In genomic region chr3:46561951-46562350, GRCh38 we compare ENCODE assay signal across 36 cellular contexts. TPM values are rescaled to one million over a fixed set of nuclear protein-coding genes. Genes with fewer than 3 reads are reported as not detected.
DNase-seq lines count a peak whose midpoint lies in the region; ATAC-seq, FAIRE-seq and TF ChIP-seq lines count a peak whose summit lies in the region.
"Had no signal": no experiment of that assay in that cellular context is flagged by ENCODE, and none has a peak within 500 bp of the region (broad histone marks: within the 10 kb centered on the region; RNA-seq: fewer than 3 reads in every experiment).

No MANE protein-coding gene starts in this region.

- intact Hi-C loops in activated CD8-positive, alpha-beta T cell treated with anti-CD3 and anti-CD28 coated beads for 36 hours (cut with micrococcal nuclease): no loop called here
- intact Hi-C loops in right cardiac atrium (cut with DNase I) (no loop called here), left ventricle myocardium superior (cut with micrococcal nuclease) (no loop called here), thyroid gland (cut with DNase I) (no loop called here), lower lobe of right lung (cut with DNase I) (no loop called here)

- H4K91ac ChIP-seq in H1 (replicated peaks; ENCODE audit: insufficient read length, low read length): no peak overlapping the region

- no peak for TF ChIP-seq CTCF in activated CD8-positive, alpha-beta T cell treated with anti-CD3 and anti-CD28 coated beads for 36 hours (IDR thresholded peaks at IDR 0.05)
- TF ChIP-seq CTCF in H1 (IDR thresholded peaks at IDR 0.05; ENCODE audit: control extremely low read depth in 1 of 3, insufficient read depth in 1 of 3, low read depth in 1 of 3, low read length in 3 of 3): no peak
- TF ChIP-seq CTCF in thyroid gland (IDR thresholded peaks at IDR 0.05): no peak
- TF ChIP-seq CTCF in lower lobe of right lung (IDR thresholded peaks at IDR 0.05): no peak

- FAIRE-seq in H1 (lab: Jason Lieb, UNC): no peak
- FAIRE-seq: keratinocyte had no signal

- TF ChIP-seq POLR2A in H1 (IDR thresholded peaks at IDR 0.05; ENCODE audit: control extremely low read depth in 1 of 2, low read depth in 2 of 2, low read length in 2 of 2): no peak
- no peak for TF ChIP-seq POLR2A in thyroid gland (IDR thresholded peaks at IDR 0.05)

- H3K27ac ChIP-seq in right cardiac atrium (ENCODE audit: low read length) (peak overlapping the region; percentile 69), H1 (ENCODE audit: low read depth, low read length) (no peak overlapping the region), thyroid gland (peak overlapping the region; percentile 21 to 92 (median 87)), lower lobe of right lung (no peak overlapping the region)
- H3K27ac ChIP-seq: body of pancreas, C4-2B, esophagus muscularis mucosa, RWPE1, tibial artery, vagina had no signal

- peak; percentile 59 for ATAC-seq in activated CD8-positive, alpha-beta T cell treated with anti-CD3 and anti-CD28 coated beads for 36 hours
- no peak for ATAC-seq in activated CD8-positive, alpha-beta T cell treated with anti-CD3 and anti-CD28 coated beads, Interleukin-2, amount 10 ng/mL, durations not matched to agents 7 days and 5 days
- ATAC-seq in right cardiac atrium (no peak), left ventricle myocardium superior (no peak), lower lobe of right lung (no peak)
- ATAC-seq: body of pancreas, HCT116, mucosa of descending colon, natural killer cell had no signal

- peaks cover 16% of the 10 kb centered on the region for H3K27me3 Mint-ChIP-seq in activated CD8-positive, alpha-beta T cell treated with anti-CD3 and anti-CD28 coated beads for 36 hours
- peaks cover 47% of the 10 kb centered on the region for H3K27me3 Mint-ChIP-seq in activated CD8-positive, alpha-beta T cell treated with anti-CD3 and anti-CD28 coated beads, Interleukin-2, amount 10 ng/mL, durations not matched to agents 7 days and 5 days (ENCODE audit: low read depth)

- no peak overlapping the region for H4K5ac ChIP-seq in H1 (ENCODE audit: insufficient read length, low read depth, low read length)

- H3K4me3 ChIP-seq in right cardiac atrium (ENCODE audit: low read length) (no peak overlapping the region), H1 (ENCODE audit: extremely low read depth in 1 of 4, insufficient read depth in 2 of 4, low read depth in 3 of 4, low read length in 4 of 4) (no peak overlapping the region), thyroid gland (replicated peaks in 1 of 3) (no peak overlapping the region), lower lobe of right lung (no peak overlapping the region)
- H3K4me3 ChIP-seq: body of pancreas, esophagus muscularis mucosa, mucosa of descending colon, smooth muscle cell, tibial artery, vagina had no signal

- no peak overlapping the region for H2BK20ac ChIP-seq in H1 (ENCODE audit: low read length)

- no peak overlapping the region for H3K4me3 Mint-ChIP-seq in activated CD8-positive, alpha-beta T cell treated with anti-CD3 and anti-CD28 coated beads for 36 hours
- no peak overlapping the region for H3K4me3 Mint-ChIP-seq in activated CD8-positive, alpha-beta T cell treated with anti-CD3 and anti-CD28 coated beads, Interleukin-2, amount 10 ng/mL, durations not matched to agents 7 days and 5 days
- H3K4me3 Mint-ChIP-seq: activated CD4-positive, alpha-beta memory T cell treated with anti-CD3 and anti-CD28 coated beads, Interleukin-2, amount 10 ng/mL, durations not matched to agents 7 days and 5 days; endodermal cell; natural killer cell had no signal

- no peak for DNase-seq in activated CD8-positive, alpha-beta T cell treated with anti-CD3 and anti-CD28 coated beads for 36 hours
- DNase-seq in activated CD8-positive, alpha-beta T cell treated with anti-CD3 and anti-CD28 coated beads, Interleukin-2, amount 10 ng/mL, durations not matched to agents 7 days and 5 days: no peak
- no peak for DNase-seq in right cardiac atrium
- no peak for DNase-seq in left ventricle myocardium superior
- DNase-seq in H1 (ENCODE audit: low read depth in 1 of 2, low spot score in 2 of 2): no peak
- no peak for DNase-seq in thyroid gland
- DNase-seq in lower lobe of right lung: no peak
- DNase-seq in NCI-H187 treated with DMSO at 0.1 percent for 48 hours (lab: John Stamatoyannopoulos, UW): no peak
- DNase-seq: activated CD4-positive, alpha-beta memory T cell treated with anti-CD3 and anti-CD28 coated beads, Interleukin-2, amount 10 ng/mL, durations not matched to agents 7 days and 5 days; activated CD4-positive, CD25-positive, alpha-beta regulatory T cell treated with anti-CD3 and anti-CD28 coated beads, Interleukin-2, amount 50 U/mL, for 72 hours; activated naive CD4-positive, alpha-beta T cell treated with Interleukin-2 at 50 U/mL for 16 hours; body of pancreas; cerebellar nuclear complex; COR-L47; dermis blood vessel endothelial cell; endodermal cell; foreskin fibroblast; head of caudate nucleus; mucosa of descending colon; natural killer cell; NCI-H1092; NCI-H1694; NCI-H446 treated with DMSO at 0.1 percent for 48 hours; tibial artery had no signal

- H2BK15ac ChIP-seq in H1 (ENCODE audit: low read length): 0 out of 2 replicates have a peak overlapping the region, but pooled peaks have one; percentile 48

- no peak for TF ChIP-seq EP300 in H1 (IDR thresholded peaks at IDR 0.05; ENCODE audit: borderline replicate concordance in 1 of 2, low read depth in 2 of 2, low read length in 2 of 2)

- H3K27me3 ChIP-seq in right cardiac atrium (ENCODE audit: control insufficient read depth, insufficient read depth) (no peaks in the 10 kb centered on the region), H1 (replicated peaks in 1 of 4; ENCODE audit: control insufficient read depth in 3 of 4, extremely low read depth in 1 of 4, insufficient read depth in 3 of 4, low read length in 3 of 4) (no peaks in the 10 kb centered on the region; a peak in 2 of 7 replicates), thyroid gland (no peaks in the 10 kb centered on the region), lower lobe of right lung (ENCODE audit: low read depth) (peaks cover 19% of the 10 kb centered on the region)
- H3K27me3 ChIP-seq: body of pancreas, vagina had no signal

- no peak overlapping the region for H2BK120ac ChIP-seq in H1 (replicated peaks; ENCODE audit: low read depth, low read length)

- no peaks in the 10 kb centered on the region for H3K4me1 ChIP-seq in right cardiac atrium (ENCODE audit: control insufficient read depth, insufficient read depth, low read length)
- H3K4me1 ChIP-seq in H1 (replicated peaks in 1 of 4; ENCODE audit: control insufficient read depth in 3 of 4, insufficient read depth in 4 of 4, low read length in 3 of 4): peaks cover 12 to 36% (median 19%) of the 10 kb centered on the region in 4 experiments
- H3K4me1 ChIP-seq in thyroid gland: peaks cover 56 to 61% of the 10 kb centered on the region in 2 donors
- H3K4me1 ChIP-seq in lower lobe of right lung: peaks cover 23% of the 10 kb centered on the region

- H3K4ac ChIP-seq in H1 (replicated peaks; ENCODE audit: insufficient read length, low read depth, low read length): no peak overlapping the region

- no peak overlapping the region for H4K8ac ChIP-seq in H1 (ENCODE audit: extremely low read depth, insufficient read depth, low read length)

- H3K79me2 ChIP-seq in H1 (ENCODE audit: control insufficient read depth in 1 of 2, insufficient read depth in 2 of 2, low read length in 2 of 2): peaks cover 0 to 3% of the 10 kb centered on the region in 2 experiments; a peak in 2 of 4 replicates

- H2BK12ac ChIP-seq in H1 (ENCODE audit: low read depth, low read length): peak overlapping the region; percentile 75; the same call in 1 of the 2 replicates

- H3K36me3 Mint-ChIP-seq in activated CD8-positive, alpha-beta T cell treated with anti-CD3 and anti-CD28 coated beads for 36 hours (ENCODE audit: low read depth): no peaks in the 10 kb centered on the region
- no peaks in the 10 kb centered on the region for H3K36me3 Mint-ChIP-seq in activated CD8-positive, alpha-beta T cell treated with anti-CD3 and anti-CD28 coated beads, Interleukin-2, amount 10 ng/mL, durations not matched to agents 7 days and 5 days (ENCODE audit: low read depth)
- H3K36me3 Mint-ChIP-seq: natural killer cell had no signal

- H3K9me3 ChIP-seq in right cardiac atrium (ENCODE audit: control insufficient read depth, low read length) (no peaks in the 10 kb centered on the region), H1 (ENCODE audit: insufficient read depth in 2 of 2, low read depth in 1 of 2, low read length in 1 of 2) (peaks cover 3 to 6% of the 10 kb centered on the region in 2 experiments; a peak in 1 of 4 replicates), thyroid gland (no peaks in the 10 kb centered on the region), lower lobe of right lung (no peaks in the 10 kb centered on the region)
- H3K9me3 ChIP-seq: body of pancreas, mucosa of descending colon, tibial artery, vagina had no signal

- H3K27ac Mint-ChIP-seq in activated CD8-positive, alpha-beta T cell treated with anti-CD3 and anti-CD28 coated beads for 36 hours: no peak overlapping the region
- H3K27ac Mint-ChIP-seq in activated CD8-positive, alpha-beta T cell treated with anti-CD3 and anti-CD28 coated beads, Interleukin-2, amount 10 ng/mL, durations not matched to agents 7 days and 5 days: no peak overlapping the region
- H3K27ac Mint-ChIP-seq: activated CD4-positive, alpha-beta memory T cell treated with anti-CD3 and anti-CD28 coated beads, Interleukin-2, amount 10 ng/mL, durations not matched to agents 7 days and 5 days; endodermal cell; natural killer cell had no signal

- no peak overlapping the region for H3K9ac ChIP-seq in H1 (replicated peaks in 1 of 4; ENCODE audit: extremely low read depth in 1 of 4, low read depth in 3 of 4, low read length in 3 of 4)

- H3K23me2 ChIP-seq in H1 (ENCODE audit: low read depth, low read length): peaks cover 3% of the 10 kb centered on the region; the same call in 1 of the 2 replicates

- CTCF ChIA-PET in activated CD8-positive, alpha-beta T cell treated with anti-CD3 and anti-CD28 coated beads for 36 hours (lab: Charles Lee): interaction anchor here (1.3 to 7.6 kb wide), 4 partner anchors 23 to 73 kb away, joined by 4 to 150 read pairs (median 32); partner anchors contain the start of gene RTP3
- CTCF ChIA-PET in activated CD8-positive, alpha-beta T cell treated with anti-CD3 and anti-CD28 coated beads, Interleukin-2, amount 10 ng/mL, durations not matched to agents 7 days and 5 days (lab: Charles Lee): interaction anchor here (1.2 to 6.4 kb wide), 4 partner anchors 23 to 72 kb away, joined by 3 to 223 read pairs (median 8); no protein-coding TSS in a partner anchor
- CTCF ChIA-PET in H1 (lab: Charles Lee; ENCODE audit: partially characterized antibody): interaction anchor here (0.7 to 6.3 kb wide), 5 partner anchors 15 to 73 kb away, joined by 3 to 45 read pairs (median 5); a partner anchor contains a TSS

- H3K4me1 Mint-ChIP-seq in activated CD8-positive, alpha-beta T cell treated with anti-CD3 and anti-CD28 coated beads for 36 hours (ENCODE audit: low read depth): peaks cover 19% of the 10 kb centered on the region
- peaks cover 38% of the 10 kb centered on the region for H3K4me1 Mint-ChIP-seq in activated CD8-positive, alpha-beta T cell treated with anti-CD3 and anti-CD28 coated beads, Interleukin-2, amount 10 ng/mL, durations not matched to agents 7 days and 5 days (ENCODE audit: low read depth)

- no peak for TF ChIP-seq RAD21 in H1 (IDR thresholded peaks at IDR 0.05 in 1 of 2, conservative IDR thresholded peaks at IDR 0.05 in 1 of 2; ENCODE audit: low read depth in 2 of 2, low read length in 2 of 2)

- H3K56ac ChIP-seq in H1 (replicated peaks; ENCODE audit: insufficient read length, low read depth, low read length): no peak overlapping the region

- no peak overlapping the region for H2AK5ac ChIP-seq in H1 (ENCODE audit: low read depth, low read length)

- H2BK5ac ChIP-seq in H1 (ENCODE audit: low read depth, low read length): no peak overlapping the region

- no peaks in the 10 kb centered on the region for H3K79me1 ChIP-seq in H1 (ENCODE audit: low read depth, low read length)

- H3K4me2 ChIP-seq in H1 (ENCODE audit: insufficient read depth in 1 of 2, low read depth in 2 of 2, low read length in 2 of 2): no peak overlapping the region
- H3K4me2 ChIP-seq: smooth muscle cell had no signal

- peaks cover 2% of the 10 kb centered on the region for H3K9me3 Mint-ChIP-seq in activated CD8-positive, alpha-beta T cell treated with anti-CD3 and anti-CD28 coated beads for 36 hours
- H3K9me3 Mint-ChIP-seq in activated CD8-positive, alpha-beta T cell treated with anti-CD3 and anti-CD28 coated beads, Interleukin-2, amount 10 ng/mL, durations not matched to agents 7 days and 5 days (ENCODE audit: insufficient read depth): peaks cover 3% of the 10 kb centered on the region
- H3K9me3 Mint-ChIP-seq: natural killer cell had no signal

- H3K36me3 ChIP-seq in H1 (ENCODE audit: control insufficient read depth in 2 of 4, insufficient read depth in 4 of 4, low read length in 3 of 4) (no peaks in the 10 kb centered on the region), thyroid gland (no peaks in the 10 kb centered on the region), lower lobe of right lung (no peaks in the 10 kb centered on the region)
- H3K36me3 ChIP-seq: esophagus muscularis mucosa, tibial artery, vagina had no signal

- no peaks in the 10 kb centered on the region for H4K20me1 ChIP-seq in H1 (replicated peaks in 1 of 2; ENCODE audit: control insufficient read depth in 1 of 2, insufficient read depth in 2 of 2, low read length in 2 of 2)

- no peak overlapping the region for H2AFZ ChIP-seq in H1 (ENCODE audit: low read length)

- WGBS in right cardiac atrium: 91% methylated on average over 1 of the region's 1 CpG
- WGBS in H1 (ENCODE audit: extremely low coverage in 1 of 2, insufficient coverage in 1 of 2, insufficient read length in 1 of 2, insufficient replicate concordance in 2 of 2, low coverage in 1 of 2, low lambda C conversion rate in 2 of 2, missing lambda C conversion rate in 1 of 2), 2 experiments: 88% methylated on average over 1 of the region's 1 CpG; no CpG with 5 or more reads in 1 of the 2 experiments
- 89 to 100% methylated on average over 1 of the region's 1 CpG for WGBS in thyroid gland, 2 donors

- H3K18ac ChIP-seq in H1 (ENCODE audit: extremely low read depth, low read length): 0 out of 2 replicates have a peak overlapping the region, but pooled peaks have one; percentile 7

- H3K23ac ChIP-seq in H1 (ENCODE audit: insufficient read length): no peak overlapping the region

- POLR2A ChIA-PET in activated CD8-positive, alpha-beta T cell treated with anti-CD3 and anti-CD28 coated beads for 36 hours (lab: Charles Lee): no interaction called here
- POLR2A ChIA-PET in activated CD8-positive, alpha-beta T cell treated with anti-CD3 and anti-CD28 coated beads, Interleukin-2, amount 10 ng/mL, durations not matched to agents 7 days and 5 days (lab: Charles Lee): no interaction called here
- POLR2A ChIA-PET in H1 (lab: Charles Lee; ENCODE audit: partially characterized antibody): interaction anchor here (0.9 to 6.9 kb wide), 7 partner anchors 13 to 99 kb away, joined by 3 to 101 read pairs (median 5); a partner anchor contains a TSS

- no peak overlapping the region for H3K14ac ChIP-seq in H1 (ENCODE audit: insufficient read length)

RNA-seq across cellular contexts. Expression of gene LRRC2, which starts 4.2 kb away (rescaled TPM):
- not detected for total RNA-seq in activated CD8-positive, alpha-beta T cell treated with anti-CD3 and anti-CD28 coated beads for 36 hours
- total RNA-seq in activated CD8-positive, alpha-beta T cell treated with anti-CD3 and anti-CD28 coated beads, Interleukin-2, amount 10 ng/mL, durations not matched to agents 7 days and 5 days: under 1 TPM in 1 of 2 experiments, not detected in 1; 0.11 TPM
- total RNA-seq in right cardiac atrium (10 to 100 TPM in 3 of 4 donors, 1 to 10 TPM in 1; 8.9 to 26.0 (median 15.0) TPM), left ventricle myocardium superior (122 TPM), thyroid gland (10 to 100 TPM; 25.0 to 37.4 (median 31.0) TPM), lower lobe of right lung (1.2 TPM)
- polyA plus RNA-seq in right cardiac atrium (9.9 TPM), H1 (2011; rRNA removed) (1.2 and 1.4 TPM in 2 replicates)
- 6.4 and 7.3 TPM in 2 replicates for total RNA-seq in H1 (2021; fragmentation: NEBNext Ultra II Directional; extraction: Animal tissue kit (Norgen Biotek cat#: 25700))
- 2.8 TPM for polyA plus RNA-seq in H1 (2011; cell fraction: cytosol; rRNA removed)
- 2.9 TPM for polyA plus RNA-seq in H1 (2011; cell fraction: nucleus; rRNA removed)
- polyA plus RNA-seq in H1 (2012, experiment 1 of 2): 2.8 to 3.4 TPM (median 3.1 TPM) in 4 replicates
- 0.24 TPM for polyA plus RNA-seq in H1 (2012, experiment 2 of 2)
- polyA plus RNA-seq in H1 (2013, experiment 1 of 2): 3.9 TPM
- polyA plus RNA-seq in H1 (2013, experiment 2 of 2): 3.5 TPM
- polyA minus RNA-seq in H1 (2011; rRNA and poly(A)+ RNA removed): 3.5 and 4.9 TPM in 2 replicates
- 1.9 TPM for polyA minus RNA-seq in H1 (2011; cell fraction: cytosol; rRNA and poly(A)+ RNA removed)
- 7.9 TPM for polyA minus RNA-seq in H1 (2011; cell fraction: nucleus; rRNA and poly(A)+ RNA removed)
- total RNA-seq: A172, G401 had no signal

RNA-seq across cellular contexts. Expression of gene FAM240A, which starts 50.4 kb away (rescaled TPM):
- total RNA-seq in activated CD8-positive, alpha-beta T cell treated with anti-CD3 and anti-CD28 coated beads for 36 hours: not detected
- not detected for total RNA-seq in activated CD8-positive, alpha-beta T cell treated with anti-CD3 and anti-CD28 coated beads, Interleukin-2, amount 10 ng/mL, durations not matched to agents 7 days and 5 days
- not detected for total RNA-seq in right cardiac atrium
- polyA plus RNA-seq in right cardiac atrium: not detected
- total RNA-seq in left ventricle myocardium superior: not detected
- total RNA-seq in H1 (2021; fragmentation: NEBNext Ultra II Directional; extraction: Animal tissue kit (Norgen Biotek cat#: 25700)): 0.17 TPM in 1 of 2 replicates, not detected in the other
- polyA plus RNA-seq in H1 (2011; rRNA removed): 0.06 and 0.08 TPM in 2 replicates
- 0.12 TPM for polyA plus RNA-seq in H1 (2011; cell fraction: cytosol; rRNA removed)
- polyA plus RNA-seq in H1 (2011; cell fraction: nucleus; rRNA removed): not detected
- 0.16 to 0.32 TPM (median 0.16 TPM) in 3 of 4 replicates, not detected in the other for polyA plus RNA-seq in H1 (2012, experiment 1 of 2)
- not detected for polyA plus RNA-seq in H1 (2012, experiment 2 of 2)
- polyA plus RNA-seq in H1 (2013, experiment 1 of 2): 0.08 TPM
- polyA plus RNA-seq in H1 (2013, experiment 2 of 2): 0.11 TPM
- not detected in 2 replicates for polyA minus RNA-seq in H1 (2011; rRNA and poly(A)+ RNA removed)
- not detected for polyA minus RNA-seq in H1 (2011; cell fraction: cytosol; rRNA and poly(A)+ RNA removed)
- polyA minus RNA-seq in H1 (2011; cell fraction: nucleus; rRNA and poly(A)+ RNA removed): not detected
- total RNA-seq in thyroid gland: 1 to 10 TPM in 1 of 4 donors, under 1 TPM in 1, not detected in 2; 0.22 to 1.1 TPM
- total RNA-seq in lower lobe of right lung: not detected
- total RNA-seq: A172; activated CD4-positive, alpha-beta memory T cell treated with anti-CD3 and anti-CD28 coated beads, Interleukin-2, amount 10 ng/mL, durations not matched to agents 7 days and 5 days; body of pancreas; dermis blood vessel endothelial cell; endodermal cell; esophagus muscularis mucosa; G401; lung microvascular endothelial cell; mucosa of descending colon; natural killer cell; omental fat pad; smooth muscle cell; T-helper 1 cell treated with Interleukin-12 subunit alpha and Interleukin-12 subunit beta and Interleukin-4 antibody, amounts not matched to agents 30 ng/mL and 1 ng/mL, for 36 hours; vagina had no signal
- polyA plus RNA-seq: keratinocyte, smooth muscle cell had no signal

Comparison
In these comparisons a context has a peak if more than half of its experiments do, and no peak if none do; other contexts are left out.
1. H3K27ac ChIP-seq: peak in right cardiac atrium (single experiment) and thyroid gland (3 of 3); none in H1 (single experiment) and lower lobe of right lung (single experiment).